16 cellular contexts compared by ENCODE assay signal in the genomic region with DNA sequence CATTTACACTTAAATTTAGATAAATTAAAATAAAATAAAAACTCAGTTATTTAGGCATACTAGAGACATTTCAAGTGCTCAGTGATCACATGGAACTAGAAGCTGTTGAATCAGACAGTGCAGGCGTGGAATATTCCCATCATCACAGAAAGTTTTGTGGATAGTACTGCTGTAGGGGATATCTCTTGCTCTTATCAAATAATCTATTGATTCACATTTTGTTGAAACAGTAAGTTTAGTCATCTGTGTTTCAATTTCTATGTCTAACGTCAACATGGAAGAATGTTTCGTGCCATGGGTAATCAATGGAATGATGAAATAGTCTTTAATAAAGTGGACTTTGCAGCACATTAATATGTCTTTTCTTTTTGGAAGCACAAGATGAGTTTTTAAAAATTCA.
DNase-seq lines count a peak whose midpoint lies in the region; ATAC-seq and TF ChIP-seq lines count a peak whose summit lies in the region.
"Had no signal": no experiment of that assay in that cellular context is flagged by ENCODE, and none has a peak within 500 bp of the region (broad histone marks: within the 10 kb centered on the region; RNA-seq: fewer than 3 reads in every experiment).

No MANE protein-coding gene starts in this region.

- H3K14ac ChIP-seq in trophoblast cell (ENCODE audit: low read length): no peak overlapping the region

- no peaks in the 10 kb centered on the region for H3K27me3 Mint-ChIP-seq in Calu3 (ENCODE audit: unreplicated experiment)
- H3K27me3 Mint-ChIP-seq in stimulated activated memory B cell treated with anti-CD40 and anti-IgM and Interleukin-4, amounts not matched to agents 10 μg/mL and 1 μg/mL and 100 μg/mL, for 72 hours: peaks cover 28% of the 10 kb centered on the region

- BruUV-seq in Calu3 (replicated peaks; lab: Mats Ljungman, UMichigan): no TSS peak

- no peak for DNase-seq in Calu3
- no peak for DNase-seq in left lobe of liver (ENCODE audit: low spot score)
- no peak for DNase-seq in right lobe of liver
- DNase-seq in trophoblast cell: no peak
- no peak for DNase-seq in lower leg skin (ENCODE audit: low spot score in 2 of 2)
- DNase-seq: AML-193; C1 segment of cervical spinal cord; CD4-positive, alpha-beta memory T cell; COR-L47; DMS153; DND-41; H9 had no signal

- ATAC-seq in left lobe of liver: peak; percentile 19
- peak in 3 of 4 donors; percentile 43 to 94 (median 67) for ATAC-seq in right lobe of liver
- ATAC-seq in stimulated activated memory B cell treated with anti-CD40 and anti-IgM and Interleukin-4, amounts not matched to agents 10 μg/mL and 1 μg/mL and 100 μg/mL, for 72 hours: no peak
- ATAC-seq: GM23338, HCT116 had no signal

- CTCF ChIA-PET in Calu3 (lab: Charles Lee): interaction anchor here (0.6 to 1.0 kb wide), 2 partner anchors 8 to 11 kb away, joined by 4 to 6 read pairs; no protein-coding TSS in a partner anchor

- peaks cover 13% of the 10 kb centered on the region for H3K4me1 Mint-ChIP-seq in Calu3 (ENCODE audit: low read depth, unreplicated experiment)
- no peaks in the 10 kb centered on the region for H3K4me1 Mint-ChIP-seq in stimulated activated memory B cell treated with anti-CD40 and anti-IgM and Interleukin-4, amounts not matched to agents 10 μg/mL and 1 μg/mL and 100 μg/mL, for 72 hours
- H3K4me1 Mint-ChIP-seq: CD4-positive, alpha-beta memory T cell had no signal

- no peak overlapping the region for H3K4me3 Mint-ChIP-seq in Calu3 (ENCODE audit: low read depth, unreplicated experiment)
- no peak overlapping the region for H3K4me3 Mint-ChIP-seq in stimulated activated memory B cell treated with anti-CD40 and anti-IgM and Interleukin-4, amounts not matched to agents 10 μg/mL and 1 μg/mL and 100 μg/mL, for 72 hours
- H3K4me3 Mint-ChIP-seq: CD4-positive, alpha-beta memory T cell; GM23338; H9 had no signal

- no peaks in the 10 kb centered on the region for H3K36me3 ChIP-seq in right lobe of liver
- no peaks in the 10 kb centered on the region for H3K36me3 ChIP-seq in trophoblast cell (ENCODE audit: control insufficient read depth in 1 of 2, insufficient read depth in 2 of 2, low read length in 2 of 2)

- intact Hi-C loops in Calu3 (cut with micrococcal nuclease; ENCODE audit: unreplicated experiment) (no loop called here), right lobe of liver (cut with DNase I) (no loop called here), lower leg skin (cut with DNase I; ENCODE audit: low total_unique reads) (no loop called here)

- no peaks in the 10 kb centered on the region for H3K9me3 Mint-ChIP-seq in Calu3 (ENCODE audit: low read depth, unreplicated experiment)
- H3K9me3 Mint-ChIP-seq in stimulated activated memory B cell treated with anti-CD40 and anti-IgM and Interleukin-4, amounts not matched to agents 10 μg/mL and 1 μg/mL and 100 μg/mL, for 72 hours: no peaks in the 10 kb centered on the region
- H3K9me3 Mint-ChIP-seq: GM23338, H9 had no signal

- WGBS in right lobe of liver (ENCODE audit: insufficient coverage, low coverage, low lambda C conversion rate, missing lambda C conversion rate): 40% methylated on average over 3 of the region's 3 CpGs
- WGBS in trophoblast cell (ENCODE audit: extremely low coverage, insufficient coverage, insufficient read length): no CpG with 5 or more reads among the region's 3 CpGs
- 85 to 88% methylated on average over 3 of the region's 3 CpGs for WGBS in lower leg skin, 2 donors

- H3K18ac ChIP-seq in trophoblast cell (ENCODE audit: low read length): no peak overlapping the region

- H3K4ac ChIP-seq in trophoblast cell (ENCODE audit: low read depth, low read length): no peak overlapping the region

- TF ChIP-seq POLR2A in right lobe of liver (IDR thresholded peaks at IDR 0.05) (no peak), lower leg skin (IDR thresholded peaks at IDR 0.05) (no peak)

- H3K36me3 Mint-ChIP-seq in Calu3 (ENCODE audit: insufficient read depth, unreplicated experiment): no peaks in the 10 kb centered on the region
- H3K36me3 Mint-ChIP-seq in stimulated activated memory B cell treated with anti-CD40 and anti-IgM and Interleukin-4, amounts not matched to agents 10 μg/mL and 1 μg/mL and 100 μg/mL, for 72 hours: no peaks in the 10 kb centered on the region
- H3K36me3 Mint-ChIP-seq: CD4-positive, alpha-beta memory T cell had no signal

- H2BK12ac ChIP-seq in trophoblast cell (ENCODE audit: low read length): no peak overlapping the region

- no peak overlapping the region for H4K12ac ChIP-seq in trophoblast cell (ENCODE audit: low read depth, low read length)

- H3K79me1 ChIP-seq in trophoblast cell (ENCODE audit: low read length): no peaks in the 10 kb centered on the region

- no peak overlapping the region for H3K4me2 ChIP-seq in trophoblast cell (ENCODE audit: low read length)
- H3K4me2 ChIP-seq: GM23338 had no signal

- TF ChIP-seq CTCF in Calu3 (IDR thresholded peaks at IDR 0.05; ENCODE audit: unreplicated experiment) (no peak), right lobe of liver (IDR thresholded peaks at IDR 0.05) (no peak), lower leg skin (IDR thresholded peaks at IDR 0.05) (no peak)

- H3K27ac ChIP-seq in right lobe of liver (no peak overlapping the region), trophoblast cell (ENCODE audit: low read depth, low read length) (no peak overlapping the region)
- H3K27ac ChIP-seq: 22Rv1 had no signal

- H3K27me3 ChIP-seq in right lobe of liver (no peaks in the 10 kb centered on the region), trophoblast cell (ENCODE audit: insufficient read depth, low read length) (no peaks in the 10 kb centered on the region)

- no peak overlapping the region for H3K4me3 ChIP-seq in right lobe of liver
- no peak overlapping the region for H3K4me3 ChIP-seq in trophoblast cell (ENCODE audit: low read depth, low read length)
- no peak overlapping the region for H3K4me3 ChIP-seq in lower leg skin (ENCODE audit: low read depth, poor library complexity, severe bottlenecking)
- H3K4me3 ChIP-seq: GM23338 had no signal

- peak overlapping the region; percentile 50 for H3K27ac Mint-ChIP-seq in Calu3 (ENCODE audit: unreplicated experiment)
- no peak overlapping the region for H3K27ac Mint-ChIP-seq in stimulated activated memory B cell treated with anti-CD40 and anti-IgM and Interleukin-4, amounts not matched to agents 10 μg/mL and 1 μg/mL and 100 μg/mL, for 72 hours
- H3K27ac Mint-ChIP-seq: CD4-positive, alpha-beta memory T cell; GM23338; H9 had no signal

- no peak overlapping the region for H3K23ac ChIP-seq in trophoblast cell (ENCODE audit: low read length)

- H3K4me1 ChIP-seq in right lobe of liver: peaks cover 0 to 8% (median 0%) of the 10 kb centered on the region in 4 donors
- no peaks in the 10 kb centered on the region for H3K4me1 ChIP-seq in trophoblast cell (ENCODE audit: control insufficient read depth in 1 of 2, insufficient read depth in 2 of 2, low read length in 2 of 2)

- H2AK5ac ChIP-seq in trophoblast cell (ENCODE audit: low read length): no peak overlapping the region

- no peak overlapping the region for H2BK120ac ChIP-seq in trophoblast cell (ENCODE audit: insufficient read depth, low read length, poor library complexity)

- no peak overlapping the region for H2AFZ ChIP-seq in trophoblast cell (ENCODE audit: insufficient read depth, low read length, poor library complexity)
- H2AFZ ChIP-seq: GM23338 had no signal

- no peaks in the 10 kb centered on the region for H3K79me2 ChIP-seq in trophoblast cell (ENCODE audit: control insufficient read depth, insufficient read depth, low read length, poor library complexity)

- no peak overlapping the region for H3K9ac ChIP-seq in trophoblast cell (ENCODE audit: low read length)

- H4K91ac ChIP-seq in trophoblast cell (ENCODE audit: low read depth, low read length): no peak overlapping the region

- no peak overlapping the region for H4K8ac ChIP-seq in trophoblast cell (ENCODE audit: low read depth, low read length)

- H2BK5ac ChIP-seq in trophoblast cell (ENCODE audit: low read depth, low read length, poor library complexity): no peak overlapping the region

- H3K9me3 ChIP-seq in right lobe of liver (no peaks in the 10 kb centered on the region), trophoblast cell (ENCODE audit: insufficient read depth, low read depth, low read length) (no peaks in the 10 kb centered on the region)
